In the genomic region with DNA sequence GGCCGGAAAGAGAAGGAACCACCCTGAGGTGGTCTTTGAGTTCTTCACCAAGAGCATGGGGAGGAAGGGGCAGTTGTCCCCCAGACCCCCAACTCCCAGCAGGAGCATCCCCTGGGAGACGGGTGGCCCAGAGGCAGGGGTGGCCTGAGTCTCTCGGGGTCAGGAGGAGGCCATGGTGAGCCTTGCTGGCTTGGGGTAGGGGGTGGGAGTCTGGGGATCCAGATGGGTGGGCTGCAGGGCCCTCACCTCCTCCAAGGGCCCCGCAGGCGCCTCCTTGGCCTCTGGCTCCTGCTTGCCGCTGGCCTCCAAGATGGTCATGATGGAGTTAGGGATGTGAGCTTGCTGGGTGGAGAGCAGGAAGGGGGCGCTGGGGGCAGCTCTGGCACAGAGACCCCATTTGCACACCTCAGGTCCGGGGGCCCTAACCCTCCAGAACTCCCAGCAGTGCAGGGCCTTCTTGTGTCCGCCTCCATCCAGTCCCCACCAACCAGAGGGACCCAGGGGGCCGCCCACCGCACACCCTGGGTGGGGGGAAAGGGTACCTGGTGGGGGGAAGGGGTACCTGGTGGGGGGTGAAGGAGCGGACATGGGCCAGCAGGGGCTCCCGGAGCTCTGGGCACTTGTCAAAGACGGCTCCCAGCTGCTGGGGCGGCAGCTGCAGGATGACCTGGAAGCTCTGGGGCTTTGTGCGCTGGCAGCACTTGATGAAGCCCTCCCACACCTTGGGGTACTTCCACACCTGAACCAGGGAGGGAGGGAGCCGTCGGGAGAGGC, we compare ENCODE assay signal across 14 cellular contexts. TPM values are rescaled to one million over a fixed set of nuclear protein-coding genes. Genes with fewer than 3 reads are reported as not detected.
DNase-seq lines count a peak whose midpoint lies in the region; ATAC-seq and TF ChIP-seq lines count a peak whose summit lies in the region.
"Had no signal": no experiment of that assay in that cellular context is flagged by ENCODE, and none has a peak within 500 bp of the region (broad histone marks: within the 10 kb centered on the region; RNA-seq: fewer than 3 reads in every experiment).

No MANE protein-coding gene starts in this region.

- intact Hi-C loops in Panc1 (cut with micrococcal nuclease; ENCODE audit: unreplicated experiment) = no loop called here
- intact Hi-C loops in left ventricle myocardium superior (cut with micrococcal nuclease) = no loop called here

- H3K27me3 ChIP-seq in GM06990 (replicated peaks; ENCODE audit: control insufficient read depth, insufficient read depth, low read length) (no peaks in the 10 kb centered on the region), Panc1 (ENCODE audit: control insufficient read depth, insufficient read depth, low read length) (no peaks in the 10 kb centered on the region), neural progenitor cell (peaks cover 12% of the 10 kb centered on the region)
- H3K27me3 ChIP-seq: colonic mucosa had no signal

- H3K27me3 Mint-ChIP-seq in neural progenitor cell (ENCODE audit: insufficient read depth, low read depth) = peaks cover 4% of the 10 kb centered on the region
- H3K27me3 Mint-ChIP-seq in activated T-cell treated with anti-CD3 and anti-CD28 coated beads, Interleukin-2, amount 50 U/mL, for 72 hours (ENCODE audit: low read depth) = no peaks in the 10 kb centered on the region
- H3K27me3 Mint-ChIP-seq: activated B cell treated with CpG ODN at 0.5 μM for 24 hours; stimulated activated memory B cell treated with anti-CD40 and anti-IgM and Interleukin-4, amounts not matched to agents 10 μg/mL and 1 μg/mL and 100 μg/mL, for 72 hours had no signal

- CTCF ChIA-PET in Panc1 (lab: Charles Lee) = interaction anchor here (0.6 to 1.5 kb wide), 12 partner anchors 8 to 578 kb away, joined by 3 to 7 read pairs (median 4); partner anchors contain the start of genes QPCTL and SNRPD2

- peaks cover 11% of the 10 kb centered on the region for H3K36me3 Mint-ChIP-seq in neural progenitor cell
- H3K36me3 Mint-ChIP-seq in activated T-cell treated with anti-CD3 and anti-CD28 coated beads, Interleukin-2, amount 50 U/mL, for 72 hours (ENCODE audit: insufficient read depth in 2 of 2) = no peaks in the 10 kb centered on the region

- TF ChIP-seq CTCF in GM06990 (IDR thresholded peaks at IDR 0.05; ENCODE audit: insufficient read depth, low read length, poor library complexity, severe bottlenecking) (peak; percentile 4), Panc1 (IDR thresholded peaks at IDR 0.05) (no peak), neural progenitor cell (IDR thresholded peaks at IDR 0.05) (no peak)

- peaks cover 20% of the 10 kb centered on the region for H3K36me3 ChIP-seq in GM06990 (ENCODE audit: control insufficient read depth, insufficient read depth, low read length)
- H3K36me3 ChIP-seq in Panc1 (ENCODE audit: control insufficient read depth, insufficient read depth, low read length) = no peaks in the 10 kb centered on the region
- no peaks in the 10 kb centered on the region for H3K36me3 ChIP-seq in neural progenitor cell
- H3K36me3 ChIP-seq: colonic mucosa had no signal

- H3K9me3 ChIP-seq in Panc1 (ENCODE audit: control insufficient read depth, insufficient read depth, low read depth, low read length) (no peaks in the 10 kb centered on the region), neural progenitor cell (ENCODE audit: low read depth) (no peaks in the 10 kb centered on the region)
- H3K9me3 ChIP-seq: colonic mucosa had no signal

- H3K9me3 Mint-ChIP-seq in neural progenitor cell = no peaks in the 10 kb centered on the region
- no peaks in the 10 kb centered on the region for H3K9me3 Mint-ChIP-seq in activated T-cell treated with anti-CD3 and anti-CD28 coated beads, Interleukin-2, amount 50 U/mL, for 72 hours
- H3K9me3 Mint-ChIP-seq: activated B cell treated with CpG ODN at 0.5 μM for 24 hours; activated naive CD8-positive, alpha-beta T cell treated with anti-CD3 and anti-CD28 coated beads, Interleukin-2, amount 50 U/mL, for 24 hours; immature natural killer cell; stimulated activated memory B cell treated with anti-CD40 and anti-IgM and Interleukin-4, amounts not matched to agents 10 μg/mL and 1 μg/mL and 100 μg/mL, for 72 hours had no signal

- DNase-seq in GM06990 (ENCODE audit: extremely low read depth, insufficient read length) (no peak), Panc1 (ENCODE audit: low read depth, low spot score) (no peak), left ventricle myocardium superior (no peak), neural progenitor cell (ENCODE audit: low spot score) (peak; percentile 14), AG08396 (ENCODE audit: low spot score) (no peak)
- DNase-seq in activated effector memory CD4-positive, alpha-beta T cell treated with Interleukin-2 at 50 U/mL for 16 hours = no peak
- DNase-seq in activated T-cell treated with anti-CD3 and anti-CD28 coated beads, Interleukin-2, amount 50 U/mL, for 72 hours = no peak
- DNase-seq: NCI-H2081 treated with DMSO at 0.1 percent for 48 hours had no signal

- peaks cover 56% of the 10 kb centered on the region for H3F3A ChIP-seq in neural progenitor cell (ENCODE audit: low read depth)

- H3K4me2 ChIP-seq in neural progenitor cell = peak overlapping the region; percentile 85

- H3K9ac ChIP-seq in neural progenitor cell = no peak overlapping the region

- in situ Hi-C loops in Panc1 (cut with HindIII; ENCODE audit: low pct_unique_long_range_greater_than_20kb, low sequenced_read_pairs) = no loop called here

- H4K20me1 ChIP-seq in neural progenitor cell (ENCODE audit: low read depth) = peaks cover 20% of the 10 kb centered on the region

- POLR2A ChIA-PET in Panc1 (lab: Charles Lee) = interaction anchor here (0.5 kb wide), 1 partner anchor 42 kb away, joined by 6 read pairs; no protein-coding TSS in a partner anchor

- 0 out of 2 replicates have a peak, but pooled peaks have one; percentile 2 for ATAC-seq in Panc1
- ATAC-seq in left ventricle myocardium superior = peak; percentile 6
- no peak for ATAC-seq in HG02610 (IDR thresholded peaks at IDR 0.05; ENCODE audit: unreplicated experiment)
- ATAC-seq in activated T-cell treated with anti-CD3 and anti-CD28 coated beads, Interleukin-2, amount 50 U/mL, for 72 hours (replicated peaks in 1 of 2) = no peak

- no TSS peak for BruUV-seq in Panc1 (replicated peaks; lab: Mats Ljungman, UMichigan)

- no peak overlapping the region for H3K27ac ChIP-seq in Panc1 (ENCODE audit: low read length)
- H3K27ac ChIP-seq in neural progenitor cell = no peak overlapping the region
- H3K27ac ChIP-seq: colonic mucosa had no signal

- peak overlapping the region; percentile 91 for H3K4me3 Mint-ChIP-seq in neural progenitor cell
- no peak overlapping the region for H3K4me3 Mint-ChIP-seq in activated T-cell treated with anti-CD3 and anti-CD28 coated beads, Interleukin-2, amount 50 U/mL, for 72 hours
- H3K4me3 Mint-ChIP-seq: activated naive CD8-positive, alpha-beta T cell treated with anti-CD3 and anti-CD28 coated beads, Interleukin-2, amount 50 U/mL, for 24 hours; stimulated activated memory B cell treated with anti-CD40 and anti-IgM and Interleukin-4, amounts not matched to agents 10 μg/mL and 1 μg/mL and 100 μg/mL, for 72 hours had no signal

- H3K79me2 ChIP-seq in neural progenitor cell (ENCODE audit: low read depth) = no peaks in the 10 kb centered on the region

- H2AFZ ChIP-seq in neural progenitor cell (replicated peaks) = no peak overlapping the region

- no peak overlapping the region for H3K27ac Mint-ChIP-seq in neural progenitor cell
- no peak overlapping the region for H3K27ac Mint-ChIP-seq in activated T-cell treated with anti-CD3 and anti-CD28 coated beads, Interleukin-2, amount 50 U/mL, for 72 hours
- H3K27ac Mint-ChIP-seq: activated naive CD8-positive, alpha-beta T cell treated with anti-CD3 and anti-CD28 coated beads, Interleukin-2, amount 50 U/mL, for 24 hours; stimulated activated memory B cell treated with anti-CD40 and anti-IgM and Interleukin-4, amounts not matched to agents 10 μg/mL and 1 μg/mL and 100 μg/mL, for 72 hours had no signal

- H3K4me1 Mint-ChIP-seq in neural progenitor cell = peaks cover 11% of the 10 kb centered on the region
- peaks cover 6% of the 10 kb centered on the region for H3K4me1 Mint-ChIP-seq in activated T-cell treated with anti-CD3 and anti-CD28 coated beads, Interleukin-2, amount 50 U/mL, for 72 hours (ENCODE audit: low read depth)

- H3K4me1 ChIP-seq in Panc1 (ENCODE audit: control insufficient read depth, insufficient read depth, low read length) (no peaks in the 10 kb centered on the region), neural progenitor cell (peaks cover 23% of the 10 kb centered on the region)
- H3K4me1 ChIP-seq: colonic mucosa had no signal

- H3K4me3 ChIP-seq in GM06990 (replicated peaks; ENCODE audit: low read depth, low read length) (no peak overlapping the region), Panc1 (ENCODE audit: low read depth in 2 of 2, low read length in 2 of 2) (no peak overlapping the region), neural progenitor cell (peak overlapping the region; percentile 44)

RNA-seq across cellular contexts. Expression of gene RSPH6A, which starts 1.3 kb away (rescaled TPM):
- total RNA-seq in Panc1 (2021; ENCODE audit: unreplicated experiment) (not detected), left ventricle myocardium superior (not detected), neural progenitor cell (ENCODE audit: low replicate concordance) (0.22 TPM in 1 of 2 replicates, not detected in the other)
- polyA plus RNA-seq in Panc1 (2012; ENCODE audit: insufficient read length) = not detected
- under 1 TPM; 0.43 to 0.60 TPM for total RNA-seq in activated T-cell treated with anti-CD3 and anti-CD28 coated beads, Interleukin-2, amount 50 U/mL, for 72 hours
- polyA plus RNA-seq: immature natural killer cell had no signal

RNA-seq across cellular contexts. Expression of gene DMWD, which starts 23.8 kb away (rescaled TPM):
- 64.6 TPM for total RNA-seq in Panc1 (2021; ENCODE audit: unreplicated experiment)
- polyA plus RNA-seq in Panc1 (2012; ENCODE audit: insufficient read length) = 40.8 TPM
- total RNA-seq in left ventricle myocardium superior = 64.6 TPM
- 22.8 and 50.3 TPM in 2 replicates for total RNA-seq in neural progenitor cell (ENCODE audit: low replicate concordance)
- 10 to 100 TPM; 36.7 to 54.1 TPM for total RNA-seq in activated T-cell treated with anti-CD3 and anti-CD28 coated beads, Interleukin-2, amount 50 U/mL, for 72 hours

RNA-seq across cellular contexts. Expression of gene DMPK, which starts 34.1 kb away (rescaled TPM):
- total RNA-seq in Panc1 (2021; ENCODE audit: unreplicated experiment) (119 TPM), left ventricle myocardium superior (275 TPM), neural progenitor cell (ENCODE audit: low replicate concordance) (5.5 and 33.2 TPM in 2 replicates)
- polyA plus RNA-seq in Panc1 (2012; ENCODE audit: insufficient read length) = 151 TPM
- 10 to 100 TPM; 31.7 to 42.4 TPM for total RNA-seq in activated T-cell treated with anti-CD3 and anti-CD28 coated beads, Interleukin-2, amount 50 U/mL, for 72 hours

RNA-seq across cellular contexts. Expression of gene SYMPK, which starts 46.5 kb away (rescaled TPM):
- total RNA-seq in Panc1 (2021; ENCODE audit: unreplicated experiment) (47.7 TPM), left ventricle myocardium superior (38.3 TPM), neural progenitor cell (ENCODE audit: low replicate concordance) (38.3 and 65.7 TPM in 2 replicates)
- 46.6 TPM for polyA plus RNA-seq in Panc1 (2012; ENCODE audit: insufficient read length)
- total RNA-seq in activated T-cell treated with anti-CD3 and anti-CD28 coated beads, Interleukin-2, amount 50 U/mL, for 72 hours = 100 to 1,000 TPM in 1 of 2 donors, 10 to 100 TPM in 1; 95.5 to 112 TPM

RNA-seq across cellular contexts. Expression of gene SIX5, which starts 47.4 kb away (rescaled TPM):
- total RNA-seq in Panc1 (2021; ENCODE audit: unreplicated experiment) (38.7 TPM), left ventricle myocardium superior (26.1 TPM), neural progenitor cell (ENCODE audit: low replicate concordance) (8.1 and 50.8 TPM in 2 replicates)
- 55.2 TPM for polyA plus RNA-seq in Panc1 (2012; ENCODE audit: insufficient read length)
- 1 to 10 TPM; 3.7 to 5.2 TPM for total RNA-seq in activated T-cell treated with anti-CD3 and anti-CD28 coated beads, Interleukin-2, amount 50 U/mL, for 72 hours

Comparison
In these comparisons a context has a peak if more than half of its experiments do, and no peak if none do; other contexts are left out.
1. ATAC-seq: peak in Panc1 (single experiment) and left ventricle myocardium superior (single experiment); none in HG02610 (single experiment) and activated T-cell treated with anti-CD3 and anti-CD28 coated beads, Interleukin-2, amount 50 U/mL, for 72 hours (0 of 2).